In the genomic region with DNA sequence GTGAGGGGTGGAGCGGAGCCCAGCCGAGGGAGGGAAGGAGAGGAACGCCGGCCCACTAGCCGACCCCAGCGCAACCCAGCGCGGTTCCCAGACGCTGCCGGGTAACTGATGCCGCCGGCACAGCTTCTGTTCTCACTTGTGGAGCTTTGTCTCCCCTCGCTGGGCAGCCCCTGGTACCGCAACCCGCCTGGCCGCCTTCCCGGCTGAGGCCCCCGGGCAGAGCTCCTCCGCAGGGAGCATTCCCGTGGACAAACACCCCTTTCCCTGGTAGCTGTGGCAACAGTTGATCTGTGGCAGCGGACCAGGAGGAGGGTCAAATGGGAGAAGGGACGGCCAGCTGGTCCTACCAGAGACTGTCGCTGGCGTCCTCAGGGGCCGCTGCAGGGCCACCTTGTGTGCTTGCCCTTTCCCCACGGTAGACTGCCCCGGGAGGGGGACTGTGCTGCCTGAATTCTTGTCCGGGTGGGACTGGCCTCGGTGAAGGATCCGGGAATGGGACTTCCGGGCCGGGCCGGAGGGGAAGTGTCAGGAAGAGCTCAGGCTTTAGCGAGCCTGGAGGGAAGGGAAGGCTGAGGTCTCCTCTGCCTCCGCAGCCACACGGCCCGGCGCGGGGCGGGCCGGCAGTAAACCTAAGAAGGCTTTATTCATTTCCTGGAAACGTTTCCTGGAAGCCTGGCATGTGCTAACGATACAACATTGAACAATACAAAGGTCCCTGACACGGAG, we compare ENCODE assay signal across 1 cellular context.
TF ChIP-seq lines count a peak whose summit lies in the region.

No MANE protein-coding gene starts in this region.

TF ChIP-seq in GM12878, 131 proteins besides CTCF, POLR2A, EP300 and RAD21 (continued from another document):
- TF ChIP-seq, protein P1, sequence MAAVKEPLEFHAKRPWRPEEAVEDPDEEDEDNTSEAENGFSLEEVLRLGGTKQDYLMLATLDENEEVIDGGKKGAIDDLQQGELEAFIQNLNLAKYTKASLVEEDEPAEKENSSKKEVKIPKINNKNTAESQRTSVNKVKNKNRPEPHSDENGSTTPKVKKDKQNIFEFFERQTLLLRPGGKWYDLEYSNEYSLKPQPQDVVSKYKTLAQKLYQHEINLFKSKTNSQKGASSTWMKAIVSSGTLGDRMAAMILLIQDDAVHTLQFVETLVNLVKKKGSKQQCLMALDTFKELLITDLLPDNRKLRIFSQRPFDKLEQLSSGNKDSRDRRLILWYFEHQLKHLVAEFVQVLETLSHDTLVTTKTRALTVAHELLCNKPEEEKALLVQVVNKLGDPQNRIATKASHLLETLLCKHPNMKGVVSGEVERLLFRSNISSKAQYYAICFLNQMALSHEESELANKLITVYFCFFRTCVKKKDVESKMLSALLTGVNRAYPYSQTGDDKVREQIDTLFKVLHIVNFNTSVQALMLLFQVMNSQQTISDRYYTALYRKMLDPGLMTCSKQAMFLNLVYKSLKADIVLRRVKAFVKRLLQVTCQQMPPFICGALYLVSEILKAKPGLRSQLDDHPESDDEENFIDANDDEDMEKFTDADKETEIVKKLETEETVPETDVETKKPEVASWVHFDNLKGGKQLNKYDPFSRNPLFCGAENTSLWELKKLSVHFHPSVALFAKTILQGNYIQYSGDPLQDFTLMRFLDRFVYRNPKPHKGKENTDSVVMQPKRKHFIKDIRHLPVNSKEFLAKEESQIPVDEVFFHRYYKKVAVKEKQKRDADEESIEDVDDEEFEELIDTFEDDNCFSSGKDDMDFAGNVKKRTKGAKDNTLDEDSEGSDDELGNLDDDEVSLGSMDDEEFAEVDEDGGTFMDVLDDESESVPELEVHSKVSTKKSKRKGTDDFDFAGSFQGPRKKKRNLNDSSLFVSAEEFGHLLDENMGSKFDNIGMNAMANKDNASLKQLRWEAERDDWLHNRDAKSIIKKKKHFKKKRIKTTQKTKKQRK (IDR thresholded peaks at IDR 0.05; ENCODE audit: low read depth, low read length): no peak
